Comparison of ENCODE assay signal across 10 cellular contexts in genomic region chr4:85603437-85604336, GRCh38.
DNase-seq lines count a peak whose midpoint lies in the region; ATAC-seq, FAIRE-seq and TF ChIP-seq lines count a peak whose summit lies in the region.
"Had no signal": no experiment of that assay in that cellular context is flagged by ENCODE, and none has a peak within 500 bp of the region (broad histone marks: within the 10 kb centered on the region; RNA-seq: fewer than 3 reads in every experiment).

No MANE protein-coding gene starts in this region.

- no peaks in the 10 kb centered on the region for H4K20me1 ChIP-seq in astrocyte (ENCODE audit: insufficient read depth, low read length)

- no peaks in the 10 kb centered on the region for H3K36me3 ChIP-seq in astrocyte (ENCODE audit: insufficient read depth, low read length)

- no peak overlapping the region for H3K9ac ChIP-seq in astrocyte (ENCODE audit: low read length)

- H3K4me3 Mint-ChIP-seq in astrocyte (ENCODE audit: unreplicated experiment): no peak overlapping the region
- H3K4me3 Mint-ChIP-seq: activated CD8-positive, alpha-beta T cell treated with anti-CD3 and anti-CD28 coated beads for 36 hours had no signal

- no peak overlapping the region for H3K27ac Mint-ChIP-seq in astrocyte (ENCODE audit: unreplicated experiment)
- H3K27ac Mint-ChIP-seq: activated CD8-positive, alpha-beta T cell treated with anti-CD3 and anti-CD28 coated beads for 36 hours had no signal

- ATAC-seq in GM19035 (IDR thresholded peaks at IDR 0.05; ENCODE audit: unreplicated experiment) (peak; percentile 59), HG03175 (IDR thresholded peaks at IDR 0.05; ENCODE audit: unreplicated experiment) (peak; percentile 47)
- ATAC-seq: activated CD8-positive, alpha-beta T cell treated with anti-CD3 and anti-CD28 coated beads for 36 hours had no signal

- no peaks in the 10 kb centered on the region for H3K36me3 Mint-ChIP-seq in astrocyte (ENCODE audit: low read depth, unreplicated experiment)

- H3K27ac ChIP-seq in astrocyte (ENCODE audit: low read depth, low read length): no peak overlapping the region

- H3K4me1 Mint-ChIP-seq in astrocyte (ENCODE audit: low read depth, unreplicated experiment): no peaks in the 10 kb centered on the region

- no peak overlapping the region for H3K4me3 ChIP-seq in astrocyte (ENCODE audit: insufficient read depth, low read depth, low read length)
- no peak overlapping the region for H3K4me3 ChIP-seq in retinal pigment epithelial cell (ENCODE audit: low read length)

- H2AFZ ChIP-seq in astrocyte (ENCODE audit: low read depth, low read length): no peak overlapping the region

- TF ChIP-seq CTCF in astrocyte (IDR thresholded peaks at IDR 0.05; ENCODE audit: insufficient read depth, low read depth, low read length) (no peak), retinal pigment epithelial cell (conservative IDR thresholded peaks at IDR 0.05; ENCODE audit: low read depth, low read length) (no peak)

- H3K4me1 ChIP-seq in astrocyte (ENCODE audit: insufficient read depth, low read length): no peaks in the 10 kb centered on the region

- no peaks in the 10 kb centered on the region for H3K79me2 ChIP-seq in astrocyte (ENCODE audit: insufficient read depth, low read length)

- FAIRE-seq in astrocyte (lab: Jason Lieb, UNC): peak; percentile 23

- no peaks in the 10 kb centered on the region for H3K9me3 ChIP-seq in astrocyte (ENCODE audit: insufficient read depth, low read depth, low read length)

- H3K9me3 Mint-ChIP-seq in astrocyte (ENCODE audit: unreplicated experiment): no peaks in the 10 kb centered on the region
- H3K9me3 Mint-ChIP-seq: activated CD8-positive, alpha-beta T cell treated with anti-CD3 and anti-CD28 coated beads for 36 hours had no signal

- H3K4me2 ChIP-seq in astrocyte (ENCODE audit: low read length): no peak overlapping the region

- peaks cover 3% of the 10 kb centered on the region for H3K27me3 ChIP-seq in astrocyte (ENCODE audit: insufficient read depth, low read length)

- no peaks in the 10 kb centered on the region for H3K27me3 Mint-ChIP-seq in astrocyte (ENCODE audit: low read depth, unreplicated experiment)
- H3K27me3 Mint-ChIP-seq: activated CD8-positive, alpha-beta T cell treated with anti-CD3 and anti-CD28 coated beads for 36 hours had no signal

- DNase-seq in astrocyte (ENCODE audit: low read depth): peak; percentile 7
- DNase-seq in retinal pigment epithelial cell (ENCODE audit: low read depth): peak; percentile 69
- DNase-seq in stimulated activated CD4-positive, alpha-beta T cell treated with anti-CD3 and anti-CD28 coated beads, Interleukin-1b, Interleukin-23, amount 100 ng/mL, for 48 hours: no peak
- no peak for DNase-seq in C1 segment of cervical spinal cord (lab: John Stamatoyannopoulos, UW)
- no peak for DNase-seq in DMS 273 (lab: John Stamatoyannopoulos, UW; ENCODE audit: unreplicated experiment)
- DNase-seq: activated CD8-positive, alpha-beta T cell treated with anti-CD3 and anti-CD28 coated beads for 36 hours; left cardiac atrium; NCI-H446 had no signal

Comparison
In these comparisons a context has a peak if more than half of its experiments do, and no peak if none do; other contexts are left out.
1. DNase-seq: peak in astrocyte (single experiment) and retinal pigment epithelial cell (single experiment); none in stimulated activated CD4-positive, alpha-beta T cell treated with anti-CD3 and anti-CD28 coated beads, Interleukin-1b, Interleukin-23, amount 100 ng/mL, for 48 hours (single experiment), C1 segment of cervical spinal cord (0 of 14) and DMS 273 (single experiment).